29 cellular contexts compared by ENCODE assay signal in the genomic region with DNA sequence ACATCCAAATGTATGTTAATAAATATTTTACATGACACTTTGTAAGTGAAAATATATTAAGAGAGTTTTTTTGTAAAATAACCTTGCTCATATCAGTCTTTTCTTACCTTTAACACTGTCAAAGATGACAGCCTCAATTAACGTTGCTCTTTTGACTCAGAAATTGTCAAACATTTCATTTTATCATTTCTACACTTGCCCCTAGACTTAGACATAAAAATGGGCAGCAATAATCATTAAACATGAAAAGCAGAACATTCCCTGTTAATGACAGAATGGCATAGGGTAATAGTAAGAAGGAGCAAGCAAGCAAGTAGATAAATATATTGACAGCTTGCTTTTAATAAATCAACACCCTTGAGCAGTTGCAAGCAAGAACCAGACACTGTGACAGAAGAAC.
"Had no signal": no experiment of that assay in that cellular context is flagged by ENCODE, and none has a peak within 500 bp of the region (broad histone marks: within the 10 kb centered on the region; RNA-seq: fewer than 3 reads in every experiment).

No MANE protein-coding gene starts in this region.

- H3K4me1 ChIP-seq: adrenal gland, body of pancreas, colonic mucosa, esophagus squamous epithelium, gastroesophageal sphincter had no signal

- ATAC-seq: activated CD4-positive, alpha-beta T cell treated with anti-CD3 and anti-CD28 coated beads for 36 hours; activated CD8-positive, alpha-beta memory T cell treated with anti-CD3 and anti-CD28 coated beads, Interleukin-2, amount 10 ng/mL, durations not matched to agents 7 days and 5 days; activated CD8-positive, alpha-beta T cell treated with anti-CD3 and anti-CD28 coated beads, Interleukin-2, amount 10 ng/mL, durations not matched to agents 7 days and 5 days; activated naive CD8-positive, alpha-beta T cell treated with anti-CD3 and anti-CD28 coated beads, Interleukin-2, amount 50 U/mL, for 24 hours; body of pancreas; gastroesophageal sphincter; T-helper 17 cell had no signal

- H3K9me3 ChIP-seq: adrenal gland, body of pancreas, colonic mucosa, esophagus squamous epithelium, gastroesophageal sphincter had no signal

- H3K27me3 ChIP-seq: adrenal gland, body of pancreas, colonic mucosa, esophagus squamous epithelium, gastroesophageal sphincter had no signal

- H3K36me3 ChIP-seq: adrenal gland, colonic mucosa, esophagus squamous epithelium, gastroesophageal sphincter had no signal

- H3K27ac ChIP-seq: adrenal gland, body of pancreas, colonic mucosa, epithelial cell of prostate, esophagus squamous epithelium, gastroesophageal sphincter had no signal

- DNase-seq: activated CD4-positive, alpha-beta memory T cell treated with anti-CD3 and anti-CD28 coated beads for 36 hours; activated CD4-positive, alpha-beta T cell treated with anti-CD3 and anti-CD28 coated beads for 36 hours; activated CD4-positive, alpha-beta T cell treated with anti-CD3 and anti-CD28 coated beads, Interleukin-2, amount 10 ng/mL, durations not matched to agents 24 days and 14 days; activated CD4-positive, CD25-positive, alpha-beta regulatory T cell; activated CD4-positive, CD25-positive, alpha-beta regulatory T cell treated with anti-CD3 and anti-CD28 coated beads, Interleukin-2, amount 50 U/mL, for 72 hours; activated CD8-positive, alpha-beta memory T cell treated with anti-CD3 and anti-CD28 coated beads, Interleukin-2, amount 10 ng/mL, durations not matched to agents 7 days and 5 days; activated CD8-positive, alpha-beta memory T cell treated with anti-CD3 and anti-CD28 coated beads, Interleukin-2, amount 50 U/mL, for 4 hours; activated CD8-positive, alpha-beta T cell treated with anti-CD3 and anti-CD28 coated beads, Interleukin-2, amount 10 ng/mL, durations not matched to agents 7 days and 5 days; activated effector memory CD4-positive, alpha-beta T cell treated with anti-CD3 and anti-CD28 coated beads, Interleukin-2, amount 50 U/mL, for 16 hours; activated naive CD4-positive, alpha-beta T cell treated with anti-CD3 and anti-CD28 coated beads for 36 hours; activated naive CD8-positive, alpha-beta T cell treated with anti-CD3 and anti-CD28 coated beads for 36 hours; activated naive CD8-positive, alpha-beta T cell treated with anti-CD3 and anti-CD28 coated beads, Interleukin-2, amount 50 U/mL, for 24 hours; activated T-cell treated with anti-CD3 and anti-CD28 coated beads, Interleukin-2, amount 50 U/mL, for 1 hour; activated T-cell treated with anti-CD3 and anti-CD28 coated beads, Interleukin-2, amount 50 U/mL, for 48 hours; adrenal gland; amygdala; aorta; body of pancreas; central memory CD4-positive, alpha-beta T cell; cerebellar nuclear complex; colonic mucosa; effector CD8-positive, alpha-beta T cell; esophagus squamous epithelium; foreskin melanocyte; head of caudate nucleus; T-helper 17 cell; T1000 had no signal

- H3K4me3 ChIP-seq: adrenal gland, body of pancreas, colonic mucosa, esophagus squamous epithelium, gastroesophageal sphincter had no signal
